ENCODE assay signal across 1 cellular context in the genomic region with DNA sequence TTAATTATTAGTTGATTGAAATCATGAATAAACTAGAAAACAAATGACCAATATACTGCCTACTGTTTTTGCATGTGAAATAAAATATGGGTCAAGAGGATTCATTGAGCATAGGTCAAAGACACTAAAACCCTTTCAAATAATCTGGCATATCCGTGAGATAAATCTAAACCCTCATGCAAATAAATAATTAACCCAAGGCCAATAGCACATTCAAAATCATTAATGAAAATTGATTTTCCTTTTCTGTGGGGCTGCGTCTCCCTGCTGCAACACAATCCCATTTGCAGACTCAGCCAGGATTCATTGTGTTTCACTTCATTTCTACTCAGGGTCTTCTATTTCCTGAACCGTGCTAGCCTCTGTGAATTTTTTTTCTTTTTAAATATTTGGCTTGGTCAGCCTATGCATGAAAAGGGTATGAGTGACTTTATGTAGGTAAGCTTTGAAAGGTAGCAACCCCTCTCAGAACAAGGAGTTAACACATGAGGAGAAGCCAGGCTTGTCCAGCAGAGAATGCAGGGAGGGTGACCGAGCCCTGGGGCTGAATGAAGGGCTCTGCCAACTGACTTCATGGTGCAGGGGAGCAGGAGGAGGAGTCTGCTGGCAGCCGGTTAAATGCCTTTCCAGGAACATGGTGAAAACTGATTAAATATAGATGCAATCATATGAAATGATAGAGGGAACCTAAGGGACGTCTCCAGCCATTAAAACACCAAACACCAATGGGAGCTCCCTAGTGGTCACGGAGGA.
TF ChIP-seq lines count a peak whose summit lies in the region.

No MANE protein-coding gene starts in this region.

TF ChIP-seq in GM23338, 12 proteins besides CTCF, POLR2A, EP300 and RAD21 (continued from another document):
- TF ChIP-seq, protein P1, sequence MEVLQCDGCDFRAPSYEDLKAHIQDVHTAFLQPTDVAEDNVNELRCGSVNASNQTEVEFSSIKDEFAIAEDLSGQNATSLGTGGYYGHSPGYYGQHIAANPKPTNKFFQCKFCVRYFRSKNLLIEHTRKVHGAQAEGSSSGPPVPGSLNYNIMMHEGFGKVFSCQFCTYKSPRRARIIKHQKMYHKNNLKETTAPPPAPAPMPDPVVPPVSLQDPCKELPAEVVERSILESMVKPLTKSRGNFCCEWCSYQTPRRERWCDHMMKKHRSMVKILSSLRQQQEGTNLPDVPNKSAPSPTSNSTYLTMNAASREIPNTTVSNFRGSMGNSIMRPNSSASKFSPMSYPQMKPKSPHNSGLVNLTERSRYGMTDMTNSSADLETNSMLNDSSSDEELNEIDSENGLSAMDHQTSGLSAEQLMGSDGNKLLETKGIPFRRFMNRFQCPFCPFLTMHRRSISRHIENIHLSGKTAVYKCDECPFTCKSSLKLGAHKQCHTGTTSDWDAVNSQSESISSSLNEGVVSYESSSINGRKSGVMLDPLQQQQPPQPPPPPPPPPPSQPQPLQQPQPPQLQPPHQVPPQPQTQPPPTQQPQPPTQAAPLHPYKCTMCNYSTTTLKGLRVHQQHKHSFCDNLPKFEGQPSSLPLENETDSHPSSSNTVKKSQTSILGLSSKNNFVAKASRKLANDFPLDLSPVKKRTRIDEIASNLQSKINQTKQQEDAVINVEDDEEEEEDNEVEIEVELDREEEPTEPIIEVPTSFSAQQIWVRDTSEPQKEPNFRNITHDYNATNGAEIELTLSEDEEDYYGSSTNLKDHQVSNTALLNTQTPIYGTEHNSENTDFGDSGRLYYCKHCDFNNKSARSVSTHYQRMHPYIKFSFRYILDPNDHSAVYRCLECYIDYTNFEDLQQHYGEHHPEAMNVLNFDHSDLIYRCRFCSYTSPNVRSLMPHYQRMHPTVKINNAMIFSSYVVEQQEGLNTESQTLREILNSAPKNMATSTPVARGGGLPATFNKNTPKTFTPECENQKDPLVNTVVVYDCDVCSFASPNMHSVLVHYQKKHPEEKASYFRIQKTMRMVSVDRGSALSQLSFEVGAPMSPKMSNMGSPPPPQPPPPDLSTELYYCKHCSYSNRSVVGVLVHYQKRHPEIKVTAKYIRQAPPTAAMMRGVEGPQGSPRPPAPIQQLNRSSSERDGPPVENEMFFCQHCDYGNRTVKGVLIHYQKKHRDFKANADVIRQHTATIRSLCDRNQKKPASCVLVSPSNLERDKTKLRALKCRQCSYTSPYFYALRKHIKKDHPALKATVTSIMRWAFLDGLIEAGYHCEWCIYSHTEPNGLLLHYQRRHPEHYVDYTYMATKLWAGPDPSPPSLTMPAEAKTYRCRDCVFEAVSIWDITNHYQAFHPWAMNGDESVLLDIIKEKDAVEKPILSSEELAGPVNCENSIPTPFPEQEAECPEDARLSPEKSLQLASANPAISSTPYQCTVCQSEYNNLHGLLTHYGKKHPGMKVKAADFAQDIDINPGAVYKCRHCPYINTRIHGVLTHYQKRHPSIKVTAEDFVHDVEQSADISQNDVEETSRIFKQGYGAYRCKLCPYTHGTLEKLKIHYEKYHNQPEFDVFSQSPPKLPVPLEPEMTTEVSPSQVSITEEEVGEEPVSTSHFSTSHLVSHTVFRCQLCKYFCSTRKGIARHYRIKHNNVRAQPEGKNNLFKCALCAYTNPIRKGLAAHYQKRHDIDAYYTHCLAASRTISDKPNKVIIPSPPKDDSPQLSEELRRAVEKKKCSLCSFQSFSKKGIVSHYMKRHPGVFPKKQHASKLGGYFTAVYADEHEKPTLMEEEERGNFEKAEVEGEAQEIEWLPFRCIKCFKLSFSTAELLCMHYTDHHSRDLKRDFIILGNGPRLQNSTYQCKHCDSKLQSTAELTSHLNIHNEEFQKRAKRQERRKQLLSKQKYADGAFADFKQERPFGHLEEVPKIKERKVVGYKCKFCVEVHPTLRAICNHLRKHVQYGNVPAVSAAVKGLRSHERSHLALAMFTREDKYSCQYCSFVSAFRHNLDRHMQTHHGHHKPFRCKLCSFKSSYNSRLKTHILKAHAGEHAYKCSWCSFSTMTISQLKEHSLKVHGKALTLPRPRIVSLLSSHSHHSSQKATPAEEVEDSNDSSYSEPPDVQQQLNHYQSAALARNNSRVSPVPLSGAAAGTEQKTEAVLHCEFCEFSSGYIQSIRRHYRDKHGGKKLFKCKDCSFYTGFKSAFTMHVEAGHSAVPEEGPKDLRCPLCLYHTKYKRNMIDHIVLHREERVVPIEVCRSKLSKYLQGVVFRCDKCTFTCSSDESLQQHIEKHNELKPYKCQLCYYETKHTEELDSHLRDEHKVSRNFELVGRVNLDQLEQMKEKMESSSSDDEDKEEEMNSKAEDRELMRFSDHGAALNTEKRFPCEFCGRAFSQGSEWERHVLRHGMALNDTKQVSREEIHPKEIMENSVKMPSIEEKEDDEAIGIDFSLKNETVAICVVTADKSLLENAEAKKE (CRISPR knock-in tag; IDR thresholded peaks at IDR 0.05) = no peak
